In genomic region chr12:132717531-132718387, GRCh38 we compare ENCODE assay signal across 1 cellular context.
TF ChIP-seq lines count a peak whose summit lies in the region.

No MANE protein-coding gene starts in this region.

TF ChIP-seq in HCT116, 20 proteins besides CTCF, POLR2A, EP300 and RAD21 (continued from another document):
- TF ChIP-seq ZBTB33 (IDR thresholded peaks at IDR 0.05; ENCODE audit: extremely low read depth, insufficient replicate concordance, low read length): no peak
